8 cellular contexts compared by ENCODE assay signal in genomic region chr2:42360890-42361727, GRCh38. TPM values are rescaled to one million over a fixed set of nuclear protein-coding genes. Genes with fewer than 3 reads are reported as not detected.
DNase-seq lines count a peak whose midpoint lies in the region; ATAC-seq and TF ChIP-seq lines count a peak whose summit lies in the region.

A gene with protein sequence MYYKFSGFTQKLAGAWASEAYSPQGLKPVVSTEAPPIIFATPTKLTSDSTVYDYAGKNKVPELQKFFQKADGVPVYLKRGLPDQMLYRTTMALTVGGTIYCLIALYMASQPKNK (minus strand): TSS chr2:42361217. CDS start chr2:42361161, 56 bp downstream.

- ATAC-seq in GM21737 (IDR thresholded peaks at IDR 0.05; ENCODE audit: unreplicated experiment) (peak; percentile 93), esophagus mucosa (peak; percentile 99)

- TF ChIP-seq POLR2A in Peyer's patch (IDR thresholded peaks at IDR 0.05), result peak; percentile 53 to 73

- TF ChIP-seq CTCF in KMS-11 (conservative IDR thresholded peaks at IDR 0.05; ENCODE audit: low read depth, low read length) (no peak; the same call in 1 of the 2 replicates), Peyer's patch (IDR thresholded peaks at IDR 0.05) (no peak)

- H3K27ac ChIP-seq in KMS-11 (peak within 1 kb of the TSS; percentile 82), Peyer's patch (peak within 1 kb of the TSS; percentile 90 to 95 (median 92)), muscle layer of duodenum (ENCODE audit: low read length) (peak within 1 kb of the TSS; percentile 94)

- peak within 1 kb of the TSS; percentile 89 for H3K4me3 ChIP-seq in KMS-11 (IDR thresholded peaks at IDR 0.05; ENCODE audit: insufficient read depth, low read depth, low read length)
- peak within 1 kb of the TSS; percentile 76 to 91 (median 81) for H3K4me3 ChIP-seq in Peyer's patch
- peak within 1 kb of the TSS; percentile 95 to 97 for H3K4me3 ChIP-seq in muscle layer of duodenum (ENCODE audit: low read depth in 1 of 2, low read length in 2 of 2)

- H3K9me3 ChIP-seq in Peyer's patch (no peaks in the 10 kb centered on the region), muscle layer of duodenum (ENCODE audit: control insufficient read depth in 1 of 2, low read length in 2 of 2) (no peaks in the 10 kb centered on the region)

- peak within 1 kb of the TSS; percentile 99 for H3K4me2 ChIP-seq in KMS-11

- DNase-seq in DMS79 treated with DMSO at 0.1 percent for 48 hours (lab: John Stamatoyannopoulos, UW) (peak; percentile 94), Peyer's patch (peak; percentile 96 to 98 (median 98))
- DNase-seq in activated T-cell treated with anti-CD3 and anti-CD28 coated beads, Interleukin-2, amount 50 U/mL, for 48 hours, result peak; percentile 97
- DNase-seq in stimulated activated CD8-positive, alpha-beta memory T cell treated with anti-CD3 and anti-CD28 coated beads, Interleukin-7, amount 100 ng/mL, for 4 hours (ENCODE audit: low read depth in 2 of 2), result peak; percentile 93 to 94

- peak within 1 kb of the TSS; percentile 81 for H3K9ac ChIP-seq in KMS-11

- H4K20me1 ChIP-seq in KMS-11 (ENCODE audit: insufficient read depth), result 0 out of 2 replicates have a peak, but pooled peaks cover 8% of the 10 kb centered on the region

- H3K4me1 ChIP-seq in KMS-11 (ENCODE audit: low read depth, poor library complexity, severe bottlenecking) (peaks cover 29% of the 10 kb centered on the region), Peyer's patch (peaks cover 0 to 13% (median 4%) of the 10 kb centered on the region in 4 donors), muscle layer of duodenum (ENCODE audit: control insufficient read depth in 1 of 2, insufficient read depth in 2 of 2, low read length in 2 of 2) (peaks cover 7 to 32% of the 10 kb centered on the region in 2 donors)

- peaks cover 48% of the 10 kb centered on the region for H3K79me2 ChIP-seq in KMS-11 (ENCODE audit: insufficient read depth, low read depth)

- H3K36me3 ChIP-seq in KMS-11 (ENCODE audit: insufficient read depth), result no peaks in the 10 kb centered on the region
- no peaks in the 10 kb centered on the region for H3K36me3 ChIP-seq in Peyer's patch
- H3K36me3 ChIP-seq in muscle layer of duodenum (ENCODE audit: control insufficient read depth in 1 of 2, insufficient read depth in 2 of 2, low read length in 2 of 2), result no peaks in the 10 kb centered on the region

- H2AFZ ChIP-seq in KMS-11 (ENCODE audit: low read depth), result peak within 1 kb of the TSS; percentile 90

- no peaks in the 10 kb centered on the region for H3K27me3 ChIP-seq in KMS-11 (ENCODE audit: insufficient read depth, low read depth)
- H3K27me3 ChIP-seq in Peyer's patch, result no peaks in the 10 kb centered on the region
- no peaks in the 10 kb centered on the region for H3K27me3 ChIP-seq in muscle layer of duodenum (ENCODE audit: low read depth, low read length)

RNA-seq across cellular contexts. Expression of the gene that starts here (rescaled TPM):
- total RNA-seq in Peyer's patch (100 to 1,000 TPM in 2 of 4 donors, 10 to 100 TPM in 2; 77.3 to 143 (median 101) TPM), esophagus mucosa (79.1 TPM)

Comparison
In these comparisons a context has a peak if more than half of its experiments do, and no peak if none do; other contexts are left out.
1. Peak in every context shown above with its lines: DNase-seq, ATAC-seq, H3K4me3 ChIP-seq and H3K27ac ChIP-seq.